8 cellular contexts compared by ENCODE assay signal in genomic region chr3:192090586-192090985, GRCh38.
DNase-seq lines count a peak whose midpoint lies in the region; ATAC-seq and TF ChIP-seq lines count a peak whose summit lies in the region.

No MANE protein-coding gene starts in this region.

- no peaks in the 10 kb centered on the region for H3K9me2 ChIP-seq in PC-9 (ENCODE audit: insufficient read depth)

- no peak overlapping the region for H3K4me2 ChIP-seq in PC-9

- H3K36me3 ChIP-seq in PC-9 (ENCODE audit: low read depth) = no peaks in the 10 kb centered on the region

- peaks cover 3% of the 10 kb centered on the region; the same call in 1 of the 2 replicates for H3K9me3 ChIP-seq in PC-9 (ENCODE audit: insufficient read depth, low read depth)

- no peak overlapping the region for H3K4me3 ChIP-seq in PC-9

- BruUV-seq in PC-9 (replicated peaks; lab: Mats Ljungman, UMichigan) = no TSS peak

- no peaks in the 10 kb centered on the region for H4K20me1 ChIP-seq in PC-9 (ENCODE audit: insufficient read depth)

- POLR2A ChIA-PET in PC-9 (lab: Charles Lee; ENCODE audit: unreplicated experiment) = no interaction called here

- DNase-seq in SKM-1 treated with dmso at 0.1 percent for 144 hours (lab: John Stamatoyannopoulos, UW; ENCODE audit: unreplicated experiment) (peak; percentile 4), SKM-1 (lab: John Stamatoyannopoulos, UW; ENCODE audit: unreplicated experiment) (no peak), NCI-H69 (lab: John Stamatoyannopoulos, UW) (peak; percentile 57), renal cortical epithelial cell (ENCODE audit: low read depth) (peak; percentile 70), superior temporal gyrus (ENCODE audit: extremely low spot score) (no peak), GM03348 (ENCODE audit: low spot score) (no peak), PC-9 (no peak)

- intact Hi-C loops in PC-9 (cut with micrococcal nuclease; ENCODE audit: unreplicated experiment) = no loop called here

- no peaks in the 10 kb centered on the region for H3K79me2 ChIP-seq in PC-9 (ENCODE audit: low read depth)

- no peak overlapping the region for H2AFZ ChIP-seq in PC-9

- no peaks in the 10 kb centered on the region for H3F3A ChIP-seq in PC-9 (ENCODE audit: insufficient read depth, low read depth)

- no peak overlapping the region for H3K27ac ChIP-seq in PC-9

- CTCF ChIA-PET in PC-9 (lab: Charles Lee) = no interaction called here

- no peak; the same call in 1 of the 2 replicates for TF ChIP-seq CTCF in PC-9 (conservative IDR thresholded peaks at IDR 0.05)

- peaks cover 7% of the 10 kb centered on the region; the same call in 1 of the 2 replicates for H3K4me1 ChIP-seq in PC-9 (replicated peaks; ENCODE audit: insufficient read depth)

- peak; percentile 48 for ATAC-seq in HG02840 (IDR thresholded peaks at IDR 0.05; ENCODE audit: low FRiP score, unreplicated experiment)

- no peaks in the 10 kb centered on the region for H3K27me3 ChIP-seq in PC-9 (ENCODE audit: insufficient read depth, low read depth)

Comparison
In these comparisons a context has a peak if more than half of its experiments do, and no peak if none do; other contexts are left out.
1. DNase-seq: peak in SKM-1 treated with dmso at 0.1 percent for 144 hours (single experiment), NCI-H69 (single experiment) and renal cortical epithelial cell (single experiment); none in SKM-1 (single experiment), superior temporal gyrus (single experiment), GM03348 (single experiment) and PC-9 (0 of 2).